ENCODE assay signal across 2 cellular contexts in genomic region chr12:12903642-12904609, GRCh38.
TF ChIP-seq lines count a peak whose summit lies in the region.

No MANE protein-coding gene starts in this region.

TF ChIP-seq in A549, 52 proteins besides CTCF, POLR2A, EP300 and RAD21:
- TF ChIP-seq TP53 (CRISPR knock-in tag; IDR thresholded peaks at IDR 0.05): 0 out of 2 replicates have a peak, but pooled peaks have one; percentile 2
- TF ChIP-seq BHLHE40 (IDR thresholded peaks at IDR 0.05; ENCODE audit: low read depth, low read length): no peak
- TF ChIP-seq POLR2AphosphoS2 (conservative IDR thresholded peaks at IDR 0.05; ENCODE audit: low read length): 0 out of 2 replicates have a peak, but pooled peaks have one; percentile 72

TF ChIP-seq in H1, 55 proteins besides CTCF, POLR2A, EP300 and RAD21:
- no peak for TF ChIP-seq HDAC6 (IDR thresholded peaks at IDR 0.05; ENCODE audit: low read depth, low read length)
- TF ChIP-seq JUN (IDR thresholded peaks at IDR 0.05; ENCODE audit: low read depth, low read length): no peak
- TF ChIP-seq EGR1 (IDR thresholded peaks at IDR 0.05; ENCODE audit: borderline replicate concordance, low read depth, low read length): no peak
- TF ChIP-seq CBX8 (IDR thresholded peaks at IDR 0.05; ENCODE audit: borderline replicate concordance, low read depth, low read length): no peak
- TF ChIP-seq CBX5 (IDR thresholded peaks at IDR 0.05; ENCODE audit: low read depth, low read length): no peak
- no peak for TF ChIP-seq KDM5A (IDR thresholded peaks at IDR 0.05; ENCODE audit: low read length)
- TF ChIP-seq CHD2 (IDR thresholded peaks at IDR 0.05; ENCODE audit: low read length): no peak
- no peak for TF ChIP-seq POU5F1 (IDR thresholded peaks at IDR 0.05; ENCODE audit: low read depth, low read length)
- no peak for TF ChIP-seq USF2 (IDR thresholded peaks at IDR 0.05; ENCODE audit: low read length)
- no peak for TF ChIP-seq RBBP5 (IDR thresholded peaks at IDR 0.05; ENCODE audit: borderline replicate concordance, low read depth, low read length)
- no peak for TF ChIP-seq CEBPB (IDR thresholded peaks at IDR 0.05; ENCODE audit: low read depth, low read length)
- TF ChIP-seq TBP (IDR thresholded peaks at IDR 0.05; ENCODE audit: low read depth, low read length): no peak
- no peak for TF ChIP-seq SAP30 (IDR thresholded peaks at IDR 0.05; ENCODE audit: insufficient read depth, insufficient replicate concordance, low read length)
- TF ChIP-seq, protein P1, sequence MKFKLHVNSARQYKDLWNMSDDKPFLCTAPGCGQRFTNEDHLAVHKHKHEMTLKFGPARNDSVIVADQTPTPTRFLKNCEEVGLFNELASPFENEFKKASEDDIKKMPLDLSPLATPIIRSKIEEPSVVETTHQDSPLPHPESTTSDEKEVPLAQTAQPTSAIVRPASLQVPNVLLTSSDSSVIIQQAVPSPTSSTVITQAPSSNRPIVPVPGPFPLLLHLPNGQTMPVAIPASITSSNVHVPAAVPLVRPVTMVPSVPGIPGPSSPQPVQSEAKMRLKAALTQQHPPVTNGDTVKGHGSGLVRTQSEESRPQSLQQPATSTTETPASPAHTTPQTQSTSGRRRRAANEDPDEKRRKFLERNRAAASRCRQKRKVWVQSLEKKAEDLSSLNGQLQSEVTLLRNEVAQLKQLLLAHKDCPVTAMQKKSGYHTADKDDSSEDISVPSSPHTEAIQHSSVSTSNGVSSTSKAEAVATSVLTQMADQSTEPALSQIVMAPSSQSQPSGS (IDR thresholded peaks at IDR 0.05; ENCODE audit: low read length): no peak
- TF ChIP-seq TAF7 (optimal IDR thresholded peaks at IDR 0.05; ENCODE audit: borderline replicate concordance, low read depth, low read length): no peak
- TF ChIP-seq SP1 (IDR thresholded peaks at IDR 0.05; ENCODE audit: low read depth, low read length): no peak
- TF ChIP-seq CHD7 (IDR thresholded peaks at IDR 0.05; ENCODE audit: insufficient replicate concordance, low read length): no peak
- no peak for TF ChIP-seq KDM1A (IDR thresholded peaks at IDR 0.05; ENCODE audit: borderline replicate concordance, low read length)
- no peak for TF ChIP-seq NANOG (IDR thresholded peaks at IDR 0.05; ENCODE audit: insufficient read depth, low read depth, low read length, poor library complexity, severe bottlenecking)
